ENCODE assay signal across 34 cellular contexts in genomic region chr2:48759682-48760081, GRCh38.
"Had no signal": no experiment of that assay in that cellular context is flagged by ENCODE, and none has a peak within 500 bp of the region (broad histone marks: within the 10 kb centered on the region; RNA-seq: fewer than 3 reads in every experiment).

No MANE protein-coding gene starts in this region.

- H3K9me3 ChIP-seq: MG63 had no signal

- H3K4me3 ChIP-seq: MG63 had no signal

- H3K36me3 ChIP-seq: MG63 had no signal

- H3K27me3 ChIP-seq: MG63 had no signal

- DNase-seq: Karpas-422, Kasumi-1, MG63, MM.1S, MV-4-11, NCI-H1048, NCI-H1092, NCI-H1092 treated with DMSO at 0.1 percent for 48 hours, NCI-H1105, NCI-H1105 treated with DMSO at 0.1 percent for 48 hours, NCI-H1417, NCI-H1417 treated with DMSO at 0.1 percent for 48 hours, NCI-H1436, NCI-H1436 treated with DMSO at 0.1 percent for 48 hours, NCI-H146, NCI-H1694, NCI-H1694 treated with DMSO at 0.1 percent for 48 hours, NCI-H187, NCI-H187 treated with DMSO at 0.1 percent for 48 hours, NCI-H1930, NCI-H2029, NCI-H2029 treated with DMSO at 0.1 percent for 48 hours, NCI-H2081, NCI-H2081 treated with DMSO at 0.1 percent for 48 hours, NCI-H2107, NCI-H2171, NCI-H2171 treated with DMSO at 0.1 percent for 48 hours, NCI-H2227 treated with DMSO at 0.1 percent for 48 hours, NCI-H226, NCI-H345, NCI-H446, NCI-H446 treated with DMSO at 0.1 percent for 48 hours, NCI-H510A, NCI-H510A treated with DMSO at 0.1 percent for 48 hours had no signal
